In the genomic region with DNA sequence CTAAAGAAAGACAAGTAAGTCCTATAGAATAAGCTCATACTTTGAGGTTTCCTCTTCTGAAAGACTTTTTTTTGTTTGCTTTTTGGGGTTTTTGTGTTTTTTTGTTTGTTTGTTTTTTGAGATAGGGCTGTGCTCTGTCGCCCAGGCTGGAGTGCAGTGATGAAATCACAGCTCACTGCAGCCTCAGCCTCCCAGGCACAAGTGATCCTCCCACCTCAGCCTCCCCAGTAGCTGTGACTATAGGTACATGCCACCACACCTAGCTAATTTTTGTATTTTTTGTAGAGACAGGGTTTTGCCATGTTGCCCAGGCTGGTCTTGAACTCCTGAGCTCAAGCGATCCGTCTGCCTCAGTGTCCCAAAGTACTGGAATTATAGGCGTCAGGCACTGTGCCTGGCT, we compare ENCODE assay signal across 8 cellular contexts.
DNase-seq lines count a peak whose midpoint lies in the region; ATAC-seq and TF ChIP-seq lines count a peak whose summit lies in the region.
"Not testable (repeated sequence)": the region's sequence is repeated elsewhere in the genome, so short reads cannot be mapped to it uniquely, and the experiment has no call there.

No MANE protein-coding gene starts in this region.

- DNase-seq in RWPE1 (ENCODE audit: low spot score); MCF 10A (ENCODE audit: unreplicated experiment); chondrocyte (ENCODE audit: low spot score); left ventricle myocardium inferior; osteocyte (ENCODE audit: extremely low spot score, unreplicated experiment); psoas muscle; vagina (ENCODE audit: extremely low spot score in 2 of 2): not testable (repeated sequence)

- H3K9me3 ChIP-seq in left ventricle myocardium inferior (replicated peaks); psoas muscle; skeletal muscle tissue (ENCODE audit: control insufficient read depth in 3 of 3, low read length in 3 of 3); vagina: not testable (repeated sequence)

- H3K27me3 ChIP-seq in left ventricle myocardium inferior (ENCODE audit: low read depth); psoas muscle (ENCODE audit: insufficient read depth in 3 of 3, low read length in 2 of 3); skeletal muscle tissue (ENCODE audit: control insufficient read depth in 3 of 3, insufficient read depth in 3 of 3, low read length in 3 of 3); vagina: not testable (repeated sequence)

- H3K27ac Mint-ChIP-seq in MCF 10A (ENCODE audit: low read depth, unreplicated experiment) (peak overlapping the region; percentile 51), chondrocyte (ENCODE audit: unreplicated experiment) (peak overlapping the region; percentile 33), osteocyte (ENCODE audit: unreplicated experiment) (peak overlapping the region; percentile 98)

- CTCF ChIA-PET in RWPE1 (lab: Yijun Ruan, JAX) = interaction anchor here (0.6 kb wide), 1 partner anchor 81 kb away, joined by 3 read pairs; no protein-coding TSS in a partner anchor
- CTCF ChIA-PET in MCF 10A (lab: Yijun Ruan, JAX) = interaction anchor here (0.7 to 0.8 kb wide), 2 partner anchors 30 to 116 kb away, joined by 4 read pairs; no protein-coding TSS in a partner anchor

- not testable (repeated sequence) for H3K9me3 Mint-ChIP-seq in MCF 10A (ENCODE audit: unreplicated experiment); chondrocyte (ENCODE audit: low read depth); osteocyte (ENCODE audit: unreplicated experiment)

- BruUV-seq in MCF 10A (replicated peaks; lab: Mats Ljungman, UMichigan) = not testable (repeated sequence)

- not testable (repeated sequence) for H3K9ac ChIP-seq in skeletal muscle tissue (ENCODE audit: low read depth in 1 of 3, low read length in 3 of 3)

- H3K27ac ChIP-seq in RWPE1 (peak overlapping the region; percentile 30; the same call in 1 of the 2 replicates), left ventricle myocardium inferior (replicated peaks) (peak overlapping the region; percentile 94), psoas muscle (peak overlapping the region; percentile 84), skeletal muscle tissue (ENCODE audit: low read depth, low read length) (peak overlapping the region; percentile 80), vagina (peak overlapping the region; percentile 3)

- intact Hi-C loops in MCF 10A (cut with micrococcal nuclease); vagina (cut with DNase I): not testable (repeated sequence)
- intact Hi-C loops in left ventricle myocardium inferior (cut with micrococcal nuclease) = loop anchor here (10.0 kb wide), 1 partner anchor 94 kb away; a partner anchor contains a TSS
- intact Hi-C loops in psoas muscle (cut with DNase I) = loop anchor here (5.0 kb wide), 2 partner anchors 36 to 96 kb away; a partner anchor contains a TSS

- WGBS in psoas muscle, 3 donors = 88 to 99% (median 93%) methylated on average over 4 of the region's 4 CpGs

- TF ChIP-seq POLR2A in vagina (IDR thresholded peaks at IDR 0.05) = not testable (repeated sequence)

- not testable (repeated sequence) for ATAC-seq in psoas muscle

- peaks cover 44% of the 10 kb centered on the region for H3K36me3 Mint-ChIP-seq in MCF 10A (ENCODE audit: insufficient read depth, unreplicated experiment)
- H3K36me3 Mint-ChIP-seq in chondrocyte (ENCODE audit: low read depth); osteocyte (ENCODE audit: unreplicated experiment): not testable (repeated sequence)

- H3K27me3 Mint-ChIP-seq in MCF 10A (ENCODE audit: insufficient read depth, unreplicated experiment); chondrocyte (ENCODE audit: low read depth); osteocyte (ENCODE audit: unreplicated experiment): not testable (repeated sequence)

- H3K4me1 ChIP-seq in left ventricle myocardium inferior = peaks cover 92% of the 10 kb centered on the region
- H3K4me1 ChIP-seq in psoas muscle = peaks cover 84% of the 10 kb centered on the region
- peaks cover 60 to 68% (median 63%) of the 10 kb centered on the region in 3 donors for H3K4me1 ChIP-seq in skeletal muscle tissue (ENCODE audit: control insufficient read depth in 3 of 3, insufficient read depth in 3 of 3, low read length in 3 of 3)
- H3K4me1 ChIP-seq in vagina = peaks cover 82% of the 10 kb centered on the region

- H3K4me3 Mint-ChIP-seq in MCF 10A (ENCODE audit: unreplicated experiment); chondrocyte (ENCODE audit: unreplicated experiment); osteocyte (ENCODE audit: unreplicated experiment): not testable (repeated sequence)

- not testable (repeated sequence) for H3K4me3 ChIP-seq in left ventricle myocardium inferior; skeletal muscle tissue (ENCODE audit: low read length in 3 of 3); vagina
- H3K4me3 ChIP-seq in psoas muscle = peak overlapping the region; percentile 66

- H3K4me1 Mint-ChIP-seq in MCF 10A (ENCODE audit: insufficient read depth, unreplicated experiment) = peaks cover 52% of the 10 kb centered on the region
- H3K4me1 Mint-ChIP-seq in chondrocyte (ENCODE audit: low read depth) = peaks cover 71% of the 10 kb centered on the region
- peaks cover 71% of the 10 kb centered on the region for H3K4me1 Mint-ChIP-seq in osteocyte (ENCODE audit: unreplicated experiment)

- H3K36me3 ChIP-seq in left ventricle myocardium inferior; psoas muscle (ENCODE audit: insufficient read depth in 1 of 2, low read depth in 1 of 2); skeletal muscle tissue (ENCODE audit: control insufficient read depth in 3 of 3, insufficient read depth in 3 of 3, low read length in 3 of 3); vagina: not testable (repeated sequence)

- TF ChIP-seq CTCF in RWPE1 (conservative IDR thresholded peaks at IDR 0.05; ENCODE audit: low read depth); MCF 10A (IDR thresholded peaks at IDR 0.05; ENCODE audit: unreplicated experiment); chondrocyte (IDR thresholded peaks at IDR 0.05); left ventricle myocardium inferior (IDR thresholded peaks at IDR 0.05; ENCODE audit: borderline replicate concordance); osteocyte (IDR thresholded peaks at IDR 0.05); psoas muscle (IDR thresholded peaks at IDR 0.05); vagina (IDR thresholded peaks at IDR 0.05): not testable (repeated sequence)

- POLR2A ChIA-PET in RWPE1 (lab: Yijun Ruan, JAX; ENCODE audit: low non-redundant PET) = not testable (repeated sequence)
- POLR2A ChIA-PET in MCF 10A (lab: Yijun Ruan, JAX) = interaction anchor here (0.9 to 1.1 kb wide), 2 partner anchors 9 to 73 kb away, joined by 3 to 5 read pairs; no protein-coding TSS in a partner anchor

Comparison
In these comparisons a context has a peak if more than half of its experiments do, and no peak if none do; other contexts are left out.
1. H3K27ac ChIP-seq: peak in every context shown above with its lines; median percentile 94 in left ventricle myocardium inferior; 84 in psoas muscle; 80 in skeletal muscle tissue; 30 in RWPE1; 3 in vagina.
2. H3K27ac Mint-ChIP-seq: peak in every context shown above with its lines; median percentile 98 in osteocyte; 51 in MCF 10A; 33 in chondrocyte.